2 cellular contexts compared by ENCODE assay signal in genomic region chr2:190888449-190888848, GRCh38.
TF ChIP-seq lines count a peak whose summit lies in the region.

No MANE protein-coding gene starts in this region.

TF ChIP-seq in SK-N-SH, 30 proteins besides CTCF, POLR2A, EP300 and RAD21 (continued from another document):
- TF ChIP-seq GABPA (IDR thresholded peaks at IDR 0.05; ENCODE audit: low read depth), result no peak
- no peak for TF ChIP-seq SMC3 (IDR thresholded peaks at IDR 0.05; ENCODE audit: low read depth, low read length)
- TF ChIP-seq ZBTB33 (IDR thresholded peaks at IDR 0.05; ENCODE audit: borderline replicate concordance, low read depth), result no peak
- TF ChIP-seq TCF12 (IDR thresholded peaks at IDR 0.05), result no peak
- no peak for TF ChIP-seq MEF2A (IDR thresholded peaks at IDR 0.05; ENCODE audit: borderline replicate concordance, low read depth)
- TF ChIP-seq CHD2 (IDR thresholded peaks at IDR 0.05; ENCODE audit: low read length, partially characterized antibody), result no peak
- no peak for TF ChIP-seq PBX3 (IDR thresholded peaks at IDR 0.05)

TF ChIP-seq in SK-N-SH treated with all-trans-retinoic acid at 6 μM for 48 hours, 23 proteins besides CTCF, POLR2A, EP300 and RAD21 (continued from another document):
- TF ChIP-seq TSHZ2 (CRISPR knock-in tag; IDR thresholded peaks at IDR 0.05), result no peak
- TF ChIP-seq ZC3H10 (CRISPR knock-in tag; IDR thresholded peaks at IDR 0.05), result no peak
- TF ChIP-seq CSRNP3 (CRISPR knock-in tag; IDR thresholded peaks at IDR 0.05), result no peak
- TF ChIP-seq ARNTL (CRISPR knock-in tag; IDR thresholded peaks at IDR 0.05; ENCODE audit: borderline replicate concordance, low read depth), result no peak
- no peak for TF ChIP-seq OSR1 (CRISPR knock-in tag; IDR thresholded peaks at IDR 0.05)
- TF ChIP-seq ESRRG (CRISPR knock-in tag; IDR thresholded peaks at IDR 0.05), result no peak
- TF ChIP-seq BACH2 (CRISPR knock-in tag; IDR thresholded peaks at IDR 0.05; ENCODE audit: borderline replicate concordance), result no peak
- TF ChIP-seq ZNF8 (CRISPR knock-in tag; IDR thresholded peaks at IDR 0.05), result no peak
